Comparison of ENCODE assay signal across 7 cellular contexts in genomic region chr18:56740645-56741044, GRCh38.
"Had no signal": no experiment of that assay in that cellular context is flagged by ENCODE, and none has a peak within 500 bp of the region (broad histone marks: within the 10 kb centered on the region; RNA-seq: fewer than 3 reads in every experiment).

No MANE protein-coding gene starts in this region.

- H3K27ac ChIP-seq: HL-60 had no signal

- ATAC-seq: K562 had no signal

- H3K4me3 ChIP-seq: K562 had no signal

- DNase-seq: GOT3, H7, HCEC 1CT, IMR-90, KG1 had no signal
